In the genomic region with DNA sequence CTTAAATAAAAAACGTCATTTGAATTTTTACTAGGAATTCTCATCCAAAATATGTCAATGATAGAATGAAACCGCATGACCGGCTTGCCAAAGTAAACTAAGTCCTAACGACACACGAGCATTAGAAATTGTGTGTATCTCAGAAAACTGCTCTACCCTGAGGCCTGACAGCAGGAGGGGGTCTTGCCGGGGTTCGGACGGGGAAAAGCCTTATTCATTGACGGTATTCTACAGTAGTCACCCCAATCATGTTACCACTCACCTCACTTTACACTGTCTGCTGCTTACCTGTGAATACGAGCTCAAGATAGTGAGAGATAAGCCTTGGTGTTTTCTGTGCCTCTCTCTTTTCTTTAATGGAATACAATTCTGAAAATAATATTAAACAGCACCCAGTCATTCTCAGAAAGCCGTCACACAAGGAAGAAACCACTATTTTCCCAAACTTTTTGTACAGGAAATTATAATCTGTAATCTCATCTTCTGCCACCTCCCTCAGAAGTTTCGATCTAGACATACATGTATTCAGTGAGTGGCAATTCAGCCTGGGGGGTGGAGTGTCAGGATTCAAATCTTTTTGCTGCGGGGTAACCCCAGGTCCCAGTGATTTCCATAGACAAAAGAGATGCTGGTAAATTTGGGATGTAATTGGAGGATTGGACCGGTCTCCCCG, we compare ENCODE assay signal across 8 cellular contexts. TPM values are rescaled to one million over a fixed set of nuclear protein-coding genes. Genes with fewer than 3 reads are reported as not detected.
A peak's percentile ranks its signal among the peaks of the same experiment; 100 is the strongest.
DNase-seq lines count a peak whose midpoint lies in the region; ATAC-seq and TF ChIP-seq lines count a peak whose summit lies in the region.

No MANE protein-coding gene starts in this region.

- no peak for TF ChIP-seq CTCF in heart right ventricle (IDR thresholded peaks at IDR 0.05)
- no peak for TF ChIP-seq CTCF in tibial nerve (IDR thresholded peaks at IDR 0.05)

- TF ChIP-seq POLR2A in tibial nerve (IDR thresholded peaks at IDR 0.05), result no peak

- H3K9ac ChIP-seq in SK-N-MC (ENCODE audit: insufficient read length) (no peak overlapping the region), iPS-18a (ENCODE audit: low read length) (no peak overlapping the region)

- ATAC-seq in heart right ventricle, result no peak
- no peak for ATAC-seq in left cardiac atrium
- no peak for ATAC-seq in HG03280 (IDR thresholded peaks at IDR 0.05; ENCODE audit: unreplicated experiment)

- H3K4me3 ChIP-seq in heart right ventricle, result peak overlapping the region in 8 of 10 donors; percentile 60 to 98 (median 86)
- peak overlapping the region; percentile 85 for H3K4me3 ChIP-seq in SK-N-MC
- H3K4me3 ChIP-seq in iPS-18a (ENCODE audit: low read length), result peak overlapping the region; percentile 78
- peak overlapping the region in 3 of 4 donors; percentile 59 to 91 (median 60) for H3K4me3 ChIP-seq in tibial nerve

- H3K27ac ChIP-seq in heart right ventricle (peak overlapping the region in 9 of 10 donors; percentile 76 to 96 (median 88)), SK-N-MC (no peak overlapping the region), iPS-18a (ENCODE audit: low read length) (no peak overlapping the region), tibial nerve (peak overlapping the region in 2 of 4 donors; percentile 74 to 85)

- H3K4me1 ChIP-seq in heart right ventricle, result peaks cover 15 to 61% (median 52%) of the 10 kb centered on the region in 9 donors
- peaks cover 5% of the 10 kb centered on the region for H3K4me1 ChIP-seq in iPS-18a (ENCODE audit: control insufficient read depth, low read depth, low read length)
- peaks cover 0 to 59% (median 26%) of the 10 kb centered on the region in 4 donors for H3K4me1 ChIP-seq in tibial nerve

- TF ChIP-seq EP300 in tibial nerve (IDR thresholded peaks at IDR 0.05), result no peak

- no peaks in the 10 kb centered on the region for H3K9me3 ChIP-seq in heart right ventricle
- H3K9me3 ChIP-seq in SK-N-MC (ENCODE audit: low read depth, low read length), result no peaks in the 10 kb centered on the region
- H3K9me3 ChIP-seq in iPS-18a (ENCODE audit: control insufficient read depth, low read depth, low read length), result no peaks in the 10 kb centered on the region
- no peaks in the 10 kb centered on the region for H3K9me3 ChIP-seq in tibial nerve

- intact Hi-C loops in heart right ventricle (cut with DNase I), result loop anchor here in 9 of 10 donors (2.0 to 10.0 kb wide), 20 partner anchors 52 to 840 kb away; no protein-coding TSS in a partner anchor
- intact Hi-C loops in left cardiac atrium (cut with DNase I), result loop anchor here (5.0 to 10.0 kb wide), 3 partner anchors 87 to 270 kb away; no protein-coding TSS in a partner anchor

- 61 to 63% methylated on average over 15 of the region's 15 CpGs for WGBS in heart right ventricle, 2 donors
- WGBS in tibial nerve, 2 donors, result 44 to 52% methylated on average over 15 of the region's 15 CpGs

- H3K27me3 ChIP-seq in heart right ventricle (no peaks in the 10 kb centered on the region), iPS-18a (ENCODE audit: control insufficient read depth, insufficient read depth, low read length) (peaks cover 36% of the 10 kb centered on the region), tibial nerve (peaks cover 0 to 20% of the 10 kb centered on the region in 2 donors)

- DNase-seq in heart right ventricle (no peak), left cardiac atrium (no peak), SK-N-MC (ENCODE audit: low read depth, low spot score) (no peak), tibial nerve (ENCODE audit: low spot score in 2 of 2) (no peak), amygdala (lab: John Stamatoyannopoulos, UW) (no peak)
- DNase-seq in activated CD4-positive, CD25-positive, alpha-beta regulatory T cell (lab: John Stamatoyannopoulos, UW), result no peak

- H3K36me3 ChIP-seq in heart right ventricle (peaks cover 0 to 16% (median 0%) of the 10 kb centered on the region in 9 donors), SK-N-MC (ENCODE audit: insufficient read depth, low read length) (peaks cover 5% of the 10 kb centered on the region), iPS-18a (ENCODE audit: control insufficient read depth, low read depth, low read length) (no peaks in the 10 kb centered on the region), tibial nerve (no peaks in the 10 kb centered on the region)

RNA-seq across cellular contexts. Expression of gene FAM43A, which starts 0.5 kb away (rescaled TPM):
- total RNA-seq in heart right ventricle (10 to 100 TPM in 9 of 10 donors, 1 to 10 TPM in 1; 9.2 to 61.7 (median 19.8) TPM), left cardiac atrium (10 to 100 TPM; 10.4 to 15.4 TPM), tibial nerve (10 to 100 TPM; 19.8 to 47.7 (median 35.8) TPM)
- polyA plus RNA-seq in heart right ventricle, result 10 to 100 TPM in 1 of 2 donors, 1 to 10 TPM in 1; 8.9 to 15.4 TPM

RNA-seq across cellular contexts. Expression of gene LSG1, which starts 13.2 kb away (rescaled TPM):
- total RNA-seq in heart right ventricle (10 to 100 TPM; 11.9 to 22.1 (median 18.9) TPM), left cardiac atrium (10 to 100 TPM; 19.9 to 22.8 TPM), tibial nerve (10 to 100 TPM; 24.9 to 64.5 (median 39.3) TPM)
- 10 to 100 TPM; 11.3 to 17.9 TPM for polyA plus RNA-seq in heart right ventricle

RNA-seq across cellular contexts. Expression of gene TMEM44, which starts 52.0 kb away (rescaled TPM):
- 1 to 10 TPM; 3.1 to 9.5 (median 4.5) TPM for total RNA-seq in heart right ventricle
- 10 to 100 TPM in 1 of 2 donors, 1 to 10 TPM in 1; 8.2 to 21.9 TPM for polyA plus RNA-seq in heart right ventricle
- total RNA-seq in left cardiac atrium, result 10 to 100 TPM in 1 of 2 donors, 1 to 10 TPM in 1; 5.6 to 12.1 TPM
- total RNA-seq in tibial nerve, result 10 to 100 TPM; 14.9 to 17.4 (median 16.5) TPM

Comparison
In these comparisons a context has a peak if more than half of its experiments do, and no peak if none do; other contexts are left out.
1. H3K27ac ChIP-seq: peak in heart right ventricle (9 of 10); none in SK-N-MC (single experiment) and iPS-18a (single experiment).
2. Peak in every context shown above with its lines, with median percentiles within 50 percentile points of each other: H3K4me3 ChIP-seq.